Comparison of ENCODE assay signal across 8 cellular contexts in genomic region chr12:11981174-11981733, GRCh38.
A peak's percentile ranks its signal among the peaks of the same experiment; 100 is the strongest.
DNase-seq lines count a peak whose midpoint lies in the region; ATAC-seq, FAIRE-seq and TF ChIP-seq lines count a peak whose summit lies in the region.

No MANE protein-coding gene starts in this region.

- WGBS in gastroesophageal sphincter (ENCODE audit: low coverage in 1 of 2), 2 donors = 79 to 82% methylated on average over 3 to 4 of the region's 7 CpGs

- TF ChIP-seq POLR2A in gastroesophageal sphincter (IDR thresholded peaks at IDR 0.05) = no peak

- no peaks in the 10 kb centered on the region for H3K9me3 ChIP-seq in gastroesophageal sphincter

- ATAC-seq in GM18508 (IDR thresholded peaks at IDR 0.05; ENCODE audit: insufficient read depth, unreplicated experiment) (peak; percentile 66), HG02852 (IDR thresholded peaks at IDR 0.05; ENCODE audit: unreplicated experiment) (peak; percentile 89), gastroesophageal sphincter (no peak)
- peak; percentile 94 for ATAC-seq in stimulated activated naive CD8-positive, alpha-beta T cell treated with anti-CD3 and anti-CD28 coated beads, Interleukin-15, Interleukin-2, amounts not matched to agents 100 U/mL and 50 U/mL, for 24 hours

- H3K27me3 ChIP-seq in bronchial epithelial cell (ENCODE audit: control insufficient read depth, insufficient read depth, low read length) (no peaks in the 10 kb centered on the region), gastroesophageal sphincter (no peaks in the 10 kb centered on the region)

- no peaks in the 10 kb centered on the region for H3K4me1 ChIP-seq in gastroesophageal sphincter

- TF ChIP-seq EP300 in gastroesophageal sphincter (IDR thresholded peaks at IDR 0.05) = no peak

- DNase-seq in T follicular helper cell (ENCODE audit: low read depth) (peak; percentile 49), bronchial epithelial cell (ENCODE audit: low read depth) (peak; percentile 30), NCI-H146 (lab: John Stamatoyannopoulos, UW) (no peak), SIG-M5 (lab: John Stamatoyannopoulos, UW) (no peak)
- peak; percentile 51 for DNase-seq in stimulated activated naive CD8-positive, alpha-beta T cell treated with anti-CD3 and anti-CD28 coated beads, Interleukin-15, Interleukin-2, amounts not matched to agents 100 U/mL and 50 U/mL, for 24 hours

- no peak overlapping the region for H3K27ac ChIP-seq in gastroesophageal sphincter

- FAIRE-seq in bronchial epithelial cell (lab: Jason Lieb, UNC) = no peak

- TF ChIP-seq CTCF in bronchial epithelial cell (IDR thresholded peaks at IDR 0.05; ENCODE audit: insufficient read depth, low read length, severe bottlenecking) = no peak
- TF ChIP-seq CTCF in gastroesophageal sphincter (IDR thresholded peaks at IDR 0.05) = no peak

- H3K36me3 ChIP-seq in bronchial epithelial cell (ENCODE audit: control insufficient read depth, insufficient read depth, low read length) (no peaks in the 10 kb centered on the region), gastroesophageal sphincter (no peaks in the 10 kb centered on the region)

- no peak overlapping the region for H3K4me3 ChIP-seq in bronchial epithelial cell (ENCODE audit: low read depth, low read length)
- H3K4me3 ChIP-seq in gastroesophageal sphincter = no peak overlapping the region

Comparison
In these comparisons a context has a peak if more than half of its experiments do, and no peak if none do; other contexts are left out.
1. DNase-seq: peak in T follicular helper cell (single experiment), bronchial epithelial cell (single experiment) and stimulated activated naive CD8-positive, alpha-beta T cell treated with anti-CD3 and anti-CD28 coated beads, Interleukin-15, Interleukin-2, amounts not matched to agents 100 U/mL and 50 U/mL, for 24 hours (single experiment); none in NCI-H146 (single experiment) and SIG-M5 (single experiment).